In the genomic region with DNA sequence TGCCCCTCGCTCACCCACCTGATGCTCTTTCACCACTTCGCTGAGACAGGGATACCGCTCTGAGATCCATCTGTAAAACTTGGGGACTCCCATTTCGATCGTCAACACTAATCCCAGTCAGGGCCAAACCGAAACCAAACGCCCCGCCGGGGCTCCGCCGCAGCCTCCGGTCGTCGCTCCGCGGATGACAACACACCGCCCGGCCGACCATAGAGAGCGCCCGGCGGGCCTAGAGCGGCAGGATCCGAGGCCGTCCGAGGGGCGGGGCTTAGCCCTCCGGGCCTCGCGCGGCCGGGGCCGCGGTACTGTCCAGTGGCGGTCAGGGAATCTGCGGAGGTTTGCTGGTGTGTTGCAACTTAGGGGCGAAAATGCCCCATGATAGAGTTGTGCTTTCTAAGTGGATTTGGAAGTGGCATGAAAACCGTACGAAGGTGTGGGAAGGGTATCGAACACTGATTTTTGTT, we compare ENCODE assay signal across 1 cellular context.
TF ChIP-seq lines count a peak whose summit lies in the region.

A gene with protein sequence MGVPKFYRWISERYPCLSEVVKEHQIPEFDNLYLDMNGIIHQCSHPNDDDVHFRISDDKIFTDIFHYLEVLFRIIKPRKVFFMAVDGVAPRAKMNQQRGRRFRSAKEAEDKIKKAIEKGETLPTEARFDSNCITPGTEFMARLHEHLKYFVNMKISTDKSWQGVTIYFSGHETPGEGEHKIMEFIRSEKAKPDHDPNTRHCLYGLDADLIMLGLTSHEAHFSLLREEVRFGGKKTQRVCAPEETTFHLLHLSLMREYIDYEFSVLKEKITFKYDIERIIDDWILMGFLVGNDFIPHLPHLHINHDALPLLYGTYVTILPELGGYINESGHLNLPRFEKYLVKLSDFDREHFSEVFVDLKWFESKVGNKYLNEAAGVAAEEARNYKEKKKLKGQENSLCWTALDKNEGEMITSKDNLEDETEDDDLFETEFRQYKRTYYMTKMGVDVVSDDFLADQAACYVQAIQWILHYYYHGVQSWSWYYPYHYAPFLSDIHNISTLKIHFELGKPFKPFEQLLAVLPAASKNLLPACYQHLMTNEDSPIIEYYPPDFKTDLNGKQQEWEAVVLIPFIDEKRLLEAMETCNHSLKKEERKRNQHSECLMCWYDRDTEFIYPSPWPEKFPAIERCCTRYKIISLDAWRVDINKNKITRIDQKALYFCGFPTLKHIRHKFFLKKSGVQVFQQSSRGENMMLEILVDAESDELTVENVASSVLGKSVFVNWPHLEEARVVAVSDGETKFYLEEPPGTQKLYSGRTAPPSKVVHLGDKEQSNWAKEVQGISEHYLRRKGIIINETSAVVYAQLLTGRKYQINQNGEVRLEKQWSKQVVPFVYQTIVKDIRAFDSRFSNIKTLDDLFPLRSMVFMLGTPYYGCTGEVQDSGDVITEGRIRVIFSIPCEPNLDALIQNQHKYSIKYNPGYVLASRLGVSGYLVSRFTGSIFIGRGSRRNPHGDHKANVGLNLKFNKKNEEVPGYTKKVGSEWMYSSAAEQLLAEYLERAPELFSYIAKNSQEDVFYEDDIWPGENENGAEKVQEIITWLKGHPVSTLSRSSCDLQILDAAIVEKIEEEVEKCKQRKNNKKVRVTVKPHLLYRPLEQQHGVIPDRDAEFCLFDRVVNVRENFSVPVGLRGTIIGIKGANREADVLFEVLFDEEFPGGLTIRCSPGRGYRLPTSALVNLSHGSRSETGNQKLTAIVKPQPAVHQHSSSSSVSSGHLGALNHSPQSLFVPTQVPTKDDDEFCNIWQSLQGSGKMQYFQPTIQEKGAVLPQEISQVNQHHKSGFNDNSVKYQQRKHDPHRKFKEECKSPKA (N-terminal part only) (minus strand): TSS at position 186 of the 464 bp plus-strand sequence. CDS start 93 bp downstream, at position 93.

TF ChIP-seq in K562, 482 proteins besides CTCF, POLR2A, EP300 and RAD21 (continued from another document and continues in another):
- TF ChIP-seq, protein P1, sequence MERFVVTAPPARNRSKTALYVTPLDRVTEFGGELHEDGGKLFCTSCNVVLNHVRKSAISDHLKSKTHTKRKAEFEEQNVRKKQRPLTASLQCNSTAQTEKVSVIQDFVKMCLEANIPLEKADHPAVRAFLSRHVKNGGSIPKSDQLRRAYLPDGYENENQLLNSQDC (CRISPR knock-in tag; IDR thresholded peaks at IDR 0.05) = no peak
- TF ChIP-seq SIN3B (IDR thresholded peaks at IDR 0.05; ENCODE audit: low read depth) (peak; percentile 80), ZNF41 (CRISPR knock-in tag; conservative IDR thresholded peaks at IDR 0.05) (no peak), HDAC6 (IDR thresholded peaks at IDR 0.05; ENCODE audit: low read depth, low read length) (no peak), ZNF778 (CRISPR knock-in tag; IDR thresholded peaks at IDR 0.05) (no peak), MIER1 (IDR thresholded peaks at IDR 0.05; ENCODE audit: low read depth) (no peak), YY1 (IDR thresholded peaks at IDR 0.05; ENCODE audit: borderline replicate concordance in 1 of 3, control insufficient read depth in 1 of 3, extremely low read depth in 1 of 3, insufficient read depth in 3 of 3, insufficient read length in 1 of 3, insufficient replicate concordance in 2 of 3, low read depth in 1 of 3, low read length in 2 of 3) (peak in 2 of 3 experiments; percentile 72 to 78), PRPF4 (IDR thresholded peaks at IDR 0.05; ENCODE audit: insufficient read depth, low read depth, low read length, poor library complexity, severe bottlenecking) (no peak), ZNF785 (CRISPR knock-in tag; IDR thresholded peaks at IDR 0.05) (no peak), ARNT (IDR thresholded peaks at IDR 0.05) (no peak; a peak in 1 of 4 replicates), ZNF583 (CRISPR knock-in tag; IDR thresholded peaks at IDR 0.05) (no peak), ZNF24 (IDR thresholded peaks at IDR 0.05) (no peak; the same call in 1 of the 2 replicates), ZNF384 (IDR thresholded peaks at IDR 0.05; ENCODE audit: low read depth, low read length) (no peak), SMAD1 (IDR thresholded peaks at IDR 0.05; ENCODE audit: low read depth, low read length, partially characterized antibody) (peak; percentile 70), CBFA2T3 (IDR thresholded peaks at IDR 0.05) (no peak), TOE1 (IDR thresholded peaks at IDR 0.05; ENCODE audit: borderline replicate concordance) (0 out of 2 replicates have a peak, but pooled peaks have one; percentile 35), TOE1 (CRISPR knock-in tag; IDR thresholded peaks at IDR 0.05; ENCODE audit: borderline replicate concordance, low read depth) (0 out of 2 replicates have a peak, but pooled peaks have one; percentile 21), ZBTB1 (CRISPR knock-in tag; IDR thresholded peaks at IDR 0.05; ENCODE audit: borderline replicate concordance, low read depth) (no peak), CBX5 (IDR thresholded peaks at IDR 0.05; ENCODE audit: borderline replicate concordance, low read depth) (no peak), ZNF75A (CRISPR knock-in tag; IDR thresholded peaks at IDR 0.05) (no peak), MYBL2 (IDR thresholded peaks at IDR 0.05; ENCODE audit: low read depth) (no peak), MYBL2 (CRISPR knock-in tag; IDR thresholded peaks at IDR 0.05; ENCODE audit: borderline replicate concordance) (no peak), GABPA (tag; conservative IDR thresholded peaks at IDR 0.05; ENCODE audit: low read depth) (peak; percentile 57), POLR2G (IDR thresholded peaks at IDR 0.05; ENCODE audit: low read depth, low read length) (peak; percentile 96), ZNF263 (CRISPR knock-in tag; IDR thresholded peaks at IDR 0.05; ENCODE audit: borderline replicate concordance) (0 out of 2 replicates have a peak, but pooled peaks have one; percentile 35), CBX8 (IDR thresholded peaks at IDR 0.05; ENCODE audit: borderline replicate concordance, extremely low read depth, low read depth, low read length, poor library complexity, severe bottlenecking) (no peak), POLR2B (IDR thresholded peaks at IDR 0.05; ENCODE audit: low read depth, partially characterized antibody) (peak; percentile 86), ZSCAN32 (CRISPR knock-in tag; IDR thresholded peaks at IDR 0.05) (no peak), NFE2 (IDR thresholded peaks at IDR 0.05; ENCODE audit: low read depth) (no peak)
- TF ChIP-seq, protein P2, sequence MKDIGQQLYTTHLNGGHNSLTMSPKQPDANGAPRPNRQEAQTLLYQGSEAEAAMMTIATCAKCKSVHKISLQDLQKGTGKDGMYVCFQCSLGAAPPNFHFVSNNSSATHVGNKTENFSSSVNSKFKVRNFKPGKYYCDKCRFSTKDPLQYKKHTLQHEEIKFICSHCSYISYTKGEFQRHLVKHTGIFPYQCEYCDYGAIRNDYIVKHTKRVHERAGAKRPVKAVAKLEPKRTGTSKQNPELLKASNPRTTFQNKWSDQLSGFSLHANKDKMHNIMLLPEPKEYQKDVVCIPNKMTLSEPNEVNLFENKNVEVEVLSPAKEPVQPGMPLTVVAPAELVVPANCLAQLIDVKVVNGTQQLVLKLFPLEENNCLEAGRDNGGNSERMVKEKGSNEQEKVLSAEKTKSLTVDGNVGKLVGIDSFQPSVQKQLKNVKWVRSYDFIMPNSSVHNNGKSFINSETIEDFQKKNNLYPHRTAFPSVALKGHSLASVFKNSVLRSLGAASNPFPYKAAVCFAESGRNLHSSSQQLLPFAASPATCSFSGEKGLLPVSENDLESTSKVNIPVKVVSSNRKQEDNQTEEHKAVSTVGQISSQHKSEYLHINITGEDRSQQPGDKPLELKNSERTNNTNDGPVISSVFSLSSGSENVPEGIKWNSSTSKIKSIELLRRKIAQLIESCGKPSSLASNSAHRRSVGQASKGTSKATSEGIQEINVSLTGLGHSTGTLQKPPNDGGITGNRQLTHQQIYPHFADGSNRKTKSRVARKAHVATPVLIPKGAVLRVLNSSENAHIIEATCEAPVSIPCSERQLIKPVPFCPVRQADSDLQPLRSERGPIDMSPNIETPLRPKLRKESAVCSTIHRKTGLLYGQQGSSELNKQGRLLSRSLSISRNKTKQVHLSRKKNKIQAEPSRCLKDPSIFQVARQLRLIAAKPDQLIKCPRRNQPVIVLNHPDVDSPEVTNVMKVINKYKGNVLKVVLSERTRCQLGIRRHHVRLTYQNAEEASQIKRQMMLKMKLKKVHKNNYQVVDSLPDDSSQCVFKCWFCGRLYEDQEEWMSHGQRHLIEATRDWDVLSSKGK (CRISPR knock-in tag; IDR thresholded peaks at IDR 0.05) = no peak
- TF ChIP-seq, protein P3, sequence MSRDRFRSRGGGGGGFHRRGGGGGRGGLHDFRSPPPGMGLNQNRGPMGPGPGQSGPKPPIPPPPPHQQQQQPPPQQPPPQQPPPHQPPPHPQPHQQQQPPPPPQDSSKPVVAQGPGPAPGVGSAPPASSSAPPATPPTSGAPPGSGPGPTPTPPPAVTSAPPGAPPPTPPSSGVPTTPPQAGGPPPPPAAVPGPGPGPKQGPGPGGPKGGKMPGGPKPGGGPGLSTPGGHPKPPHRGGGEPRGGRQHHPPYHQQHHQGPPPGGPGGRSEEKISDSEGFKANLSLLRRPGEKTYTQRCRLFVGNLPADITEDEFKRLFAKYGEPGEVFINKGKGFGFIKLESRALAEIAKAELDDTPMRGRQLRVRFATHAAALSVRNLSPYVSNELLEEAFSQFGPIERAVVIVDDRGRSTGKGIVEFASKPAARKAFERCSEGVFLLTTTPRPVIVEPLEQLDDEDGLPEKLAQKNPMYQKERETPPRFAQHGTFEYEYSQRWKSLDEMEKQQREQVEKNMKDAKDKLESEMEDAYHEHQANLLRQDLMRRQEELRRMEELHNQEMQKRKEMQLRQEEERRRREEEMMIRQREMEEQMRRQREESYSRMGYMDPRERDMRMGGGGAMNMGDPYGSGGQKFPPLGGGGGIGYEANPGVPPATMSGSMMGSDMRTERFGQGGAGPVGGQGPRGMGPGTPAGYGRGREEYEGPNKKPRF (IDR thresholded peaks at IDR 0.05; ENCODE audit: low read depth, low read length) = no peak
- TF ChIP-seq, protein P4, sequence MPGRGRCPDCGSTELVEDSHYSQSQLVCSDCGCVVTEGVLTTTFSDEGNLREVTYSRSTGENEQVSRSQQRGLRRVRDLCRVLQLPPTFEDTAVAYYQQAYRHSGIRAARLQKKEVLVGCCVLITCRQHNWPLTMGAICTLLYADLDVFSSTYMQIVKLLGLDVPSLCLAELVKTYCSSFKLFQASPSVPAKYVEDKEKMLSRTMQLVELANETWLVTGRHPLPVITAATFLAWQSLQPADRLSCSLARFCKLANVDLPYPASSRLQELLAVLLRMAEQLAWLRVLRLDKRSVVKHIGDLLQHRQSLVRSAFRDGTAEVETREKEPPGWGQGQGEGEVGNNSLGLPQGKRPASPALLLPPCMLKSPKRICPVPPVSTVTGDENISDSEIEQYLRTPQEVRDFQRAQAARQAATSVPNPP (IDR thresholded peaks at IDR 0.05; ENCODE audit: borderline replicate concordance, insufficient read depth, insufficient read length) = no peak
- TF ChIP-seq, protein P5, sequence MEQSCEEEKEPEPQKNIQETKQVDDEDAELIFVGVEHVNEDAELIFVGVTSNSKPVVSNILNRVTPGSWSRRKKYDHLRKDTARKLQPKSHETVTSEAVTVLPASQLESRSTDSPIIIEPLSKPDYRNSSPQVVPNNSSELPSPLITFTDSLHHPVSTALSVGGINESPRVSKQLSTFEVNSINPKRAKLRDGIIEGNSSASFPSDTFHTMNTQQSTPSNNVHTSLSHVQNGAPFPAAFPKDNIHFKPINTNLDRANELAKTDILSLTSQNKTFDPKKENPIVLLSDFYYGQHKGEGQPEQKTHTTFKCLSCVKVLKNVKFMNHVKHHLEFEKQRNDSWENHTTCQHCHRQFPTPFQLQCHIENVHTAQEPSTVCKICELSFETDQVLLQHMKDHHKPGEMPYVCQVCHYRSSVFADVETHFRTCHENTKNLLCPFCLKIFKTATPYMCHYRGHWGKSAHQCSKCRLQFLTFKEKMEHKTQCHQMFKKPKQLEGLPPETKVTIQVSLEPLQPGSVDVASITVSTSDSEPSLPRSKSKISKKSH (CRISPR knock-in tag; IDR thresholded peaks at IDR 0.05) = no peak
- TF ChIP-seq, protein P6, sequence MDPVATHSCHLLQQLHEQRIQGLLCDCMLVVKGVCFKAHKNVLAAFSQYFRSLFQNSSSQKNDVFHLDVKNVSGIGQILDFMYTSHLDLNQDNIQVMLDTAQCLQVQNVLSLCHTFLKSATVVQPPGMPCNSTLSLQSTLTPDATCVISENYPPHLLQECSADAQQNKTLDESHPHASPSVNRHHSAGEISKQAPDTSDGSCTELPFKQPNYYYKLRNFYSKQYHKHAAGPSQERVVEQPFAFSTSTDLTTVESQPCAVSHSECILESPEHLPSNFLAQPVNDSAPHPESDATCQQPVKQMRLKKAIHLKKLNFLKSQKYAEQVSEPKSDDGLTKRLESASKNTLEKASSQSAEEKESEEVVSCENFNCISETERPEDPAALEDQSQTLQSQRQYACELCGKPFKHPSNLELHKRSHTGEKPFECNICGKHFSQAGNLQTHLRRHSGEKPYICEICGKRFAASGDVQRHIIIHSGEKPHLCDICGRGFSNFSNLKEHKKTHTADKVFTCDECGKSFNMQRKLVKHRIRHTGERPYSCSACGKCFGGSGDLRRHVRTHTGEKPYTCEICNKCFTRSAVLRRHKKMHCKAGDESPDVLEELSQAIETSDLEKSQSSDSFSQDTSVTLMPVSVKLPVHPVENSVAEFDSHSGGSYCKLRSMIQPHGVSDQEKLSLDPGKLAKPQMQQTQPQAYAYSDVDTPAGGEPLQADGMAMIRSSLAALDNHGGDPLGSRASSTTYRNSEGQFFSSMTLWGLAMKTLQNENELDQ (CRISPR knock-in tag; IDR thresholded peaks at IDR 0.05; ENCODE audit: borderline replicate concordance) = no peak
- TF ChIP-seq, protein P7, sequence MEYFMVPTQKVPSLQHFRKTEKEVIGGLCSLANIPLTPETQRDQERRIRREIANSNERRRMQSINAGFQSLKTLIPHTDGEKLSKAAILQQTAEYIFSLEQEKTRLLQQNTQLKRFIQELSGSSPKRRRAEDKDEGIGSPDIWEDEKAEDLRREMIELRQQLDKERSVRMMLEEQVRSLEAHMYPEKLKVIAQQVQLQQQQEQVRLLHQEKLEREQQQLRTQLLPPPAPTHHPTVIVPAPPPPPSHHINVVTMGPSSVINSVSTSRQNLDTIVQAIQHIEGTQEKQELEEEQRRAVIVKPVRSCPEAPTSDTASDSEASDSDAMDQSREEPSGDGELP (CRISPR knock-in tag; IDR thresholded peaks at IDR 0.05; ENCODE audit: borderline replicate concordance) = peak; percentile 85
- TF ChIP-seq, protein P8, sequence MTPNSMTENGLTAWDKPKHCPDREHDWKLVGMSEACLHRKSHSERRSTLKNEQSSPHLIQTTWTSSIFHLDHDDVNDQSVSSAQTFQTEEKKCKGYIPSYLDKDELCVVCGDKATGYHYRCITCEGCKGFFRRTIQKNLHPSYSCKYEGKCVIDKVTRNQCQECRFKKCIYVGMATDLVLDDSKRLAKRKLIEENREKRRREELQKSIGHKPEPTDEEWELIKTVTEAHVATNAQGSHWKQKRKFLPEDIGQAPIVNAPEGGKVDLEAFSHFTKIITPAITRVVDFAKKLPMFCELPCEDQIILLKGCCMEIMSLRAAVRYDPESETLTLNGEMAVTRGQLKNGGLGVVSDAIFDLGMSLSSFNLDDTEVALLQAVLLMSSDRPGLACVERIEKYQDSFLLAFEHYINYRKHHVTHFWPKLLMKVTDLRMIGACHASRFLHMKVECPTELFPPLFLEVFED (CRISPR knock-in tag; conservative IDR thresholded peaks at IDR 0.05) = no peak
- TF ChIP-seq, protein P9, sequence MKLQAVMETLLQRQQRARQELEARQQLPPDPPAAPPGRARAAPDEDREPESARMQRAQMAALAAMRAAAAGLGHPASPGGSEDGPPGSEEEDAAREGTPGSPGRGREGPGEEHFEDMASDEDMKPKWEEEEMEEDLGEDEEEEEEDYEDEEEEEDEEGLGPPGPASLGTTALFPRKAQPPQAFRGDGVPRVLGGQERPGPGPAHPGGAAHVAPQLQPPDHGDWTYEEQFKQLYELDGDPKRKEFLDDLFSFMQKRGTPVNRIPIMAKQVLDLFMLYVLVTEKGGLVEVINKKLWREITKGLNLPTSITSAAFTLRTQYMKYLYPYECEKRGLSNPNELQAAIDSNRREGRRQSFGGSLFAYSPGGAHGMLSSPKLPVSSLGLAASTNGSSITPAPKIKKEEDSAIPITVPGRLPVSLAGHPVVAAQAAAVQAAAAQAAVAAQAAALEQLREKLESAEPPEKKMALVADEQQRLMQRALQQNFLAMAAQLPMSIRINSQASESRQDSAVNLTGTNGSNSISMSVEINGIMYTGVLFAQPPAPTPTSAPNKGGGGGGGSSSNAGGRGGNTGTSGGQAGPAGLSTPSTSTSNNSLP (IDR thresholded peaks at IDR 0.05; ENCODE audit: borderline replicate concordance, low read depth, low read length) = no peak
